In the genomic region with DNA sequence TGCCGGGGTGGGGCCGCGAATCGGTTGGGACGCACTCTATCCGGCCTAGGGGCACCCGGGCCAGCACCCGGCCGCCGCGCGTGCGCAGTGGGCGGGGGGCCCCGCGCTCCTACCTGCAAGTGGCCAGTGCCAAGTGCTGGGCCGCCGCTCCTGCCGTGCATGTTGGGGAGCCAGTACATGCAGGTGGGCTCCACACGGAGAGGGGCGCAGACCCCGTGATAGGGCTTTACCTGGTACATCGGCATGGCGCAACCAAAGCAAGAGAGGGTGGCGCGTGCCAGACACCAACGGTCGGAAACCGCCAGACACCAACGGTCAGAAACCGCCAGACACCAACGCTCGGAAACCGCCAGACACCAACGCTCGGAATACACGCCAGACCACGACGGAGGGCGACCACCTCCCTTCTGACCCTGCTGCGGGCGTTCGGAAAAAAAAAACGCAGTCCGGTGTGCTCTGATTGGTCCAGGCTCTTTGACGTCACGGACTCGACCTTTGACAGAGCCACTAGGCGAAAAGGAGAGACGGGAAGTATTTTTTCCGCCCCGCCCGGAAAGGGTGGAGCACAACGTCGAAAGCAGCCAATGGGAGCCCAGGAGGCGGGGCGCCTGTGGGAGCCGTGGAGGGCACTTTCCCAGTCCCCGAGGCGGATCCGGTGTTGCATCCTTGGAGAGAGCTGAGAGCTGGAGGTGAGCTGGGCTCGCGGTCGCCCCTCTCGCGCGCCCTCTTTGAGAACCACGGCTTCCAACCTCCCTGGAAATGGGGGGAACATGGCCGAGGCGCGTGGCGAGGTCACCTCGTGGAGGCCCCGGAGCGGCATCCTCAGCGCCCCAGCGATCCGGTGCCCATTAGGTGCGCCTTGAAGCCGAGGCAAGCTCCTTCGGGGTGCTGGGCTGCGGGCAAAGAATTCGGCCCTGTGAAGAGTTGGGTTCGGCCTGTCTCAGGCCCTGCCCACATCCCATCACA, we compare ENCODE assay signal across 1 cellular context.
TF ChIP-seq lines count a peak whose summit lies in the region.

No MANE protein-coding gene starts in this region.

TF ChIP-seq in HEK293, 187 proteins besides CTCF, POLR2A, EP300 and RAD21 (continued from another document):
- TF ChIP-seq, protein P1, sequence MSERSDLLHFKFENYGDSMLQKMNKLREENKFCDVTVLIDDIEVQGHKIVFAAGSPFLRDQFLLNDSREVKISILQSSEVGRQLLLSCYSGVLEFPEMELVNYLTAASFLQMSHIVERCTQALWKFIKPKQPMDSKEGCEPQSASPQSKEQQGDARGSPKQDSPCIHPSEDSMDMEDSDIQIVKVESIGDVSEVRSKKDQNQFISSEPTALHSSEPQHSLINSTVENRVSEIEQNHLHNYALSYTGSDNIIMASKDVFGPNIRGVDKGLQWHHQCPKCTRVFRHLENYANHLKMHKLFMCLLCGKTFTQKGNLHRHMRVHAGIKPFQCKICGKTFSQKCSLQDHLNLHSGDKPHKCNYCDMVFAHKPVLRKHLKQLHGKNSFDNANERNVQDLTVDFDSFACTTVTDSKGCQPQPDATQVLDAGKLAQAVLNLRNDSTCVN (tag by site-specific recombination; optimal IDR thresholded peaks at IDR 0.05): peak; percentile 51
- 0 out of 2 replicates have a peak, but pooled peaks have one; percentile 34 for TF ChIP-seq ZBTB17 (tag by site-specific recombination; IDR thresholded peaks at IDR 0.05)
- peak; percentile 59; the same call in 1 of the 2 replicates for TF ChIP-seq ZNF335 (tag by site-specific recombination; conservative IDR thresholded peaks at IDR 0.05)
- 0 out of 2 replicates have a peak, but pooled peaks have one; percentile 22 for TF ChIP-seq SCRT2 (tag by site-specific recombination; IDR thresholded peaks at IDR 0.05)
- peak; percentile 37; the same call in 1 of the 2 replicates for TF ChIP-seq ZNF629 (tag by site-specific recombination; IDR thresholded peaks at IDR 0.05)
- peak; percentile 71 for TF ChIP-seq ZNF501 (tag by site-specific recombination; IDR thresholded peaks at IDR 0.05)
- peak; percentile 19; the same call in 1 of the 2 replicates for TF ChIP-seq YY1 (tag by site-specific recombination; IDR thresholded peaks at IDR 0.05)
- TF ChIP-seq SP2 (tag by site-specific recombination; IDR thresholded peaks at IDR 0.05): peak; percentile 37; the same call in 1 of the 2 replicates
- TF ChIP-seq IKZF3 (tag by site-specific recombination; IDR thresholded peaks at IDR 0.05): peak; percentile 75
- TF ChIP-seq SP3 (tag by site-specific recombination; IDR thresholded peaks at IDR 0.05): peak; percentile 36
- TF ChIP-seq ZNF561 (tag by site-specific recombination; IDR thresholded peaks at IDR 0.05; ENCODE audit: borderline replicate concordance): peak; percentile 85
- TF ChIP-seq, protein P2, sequence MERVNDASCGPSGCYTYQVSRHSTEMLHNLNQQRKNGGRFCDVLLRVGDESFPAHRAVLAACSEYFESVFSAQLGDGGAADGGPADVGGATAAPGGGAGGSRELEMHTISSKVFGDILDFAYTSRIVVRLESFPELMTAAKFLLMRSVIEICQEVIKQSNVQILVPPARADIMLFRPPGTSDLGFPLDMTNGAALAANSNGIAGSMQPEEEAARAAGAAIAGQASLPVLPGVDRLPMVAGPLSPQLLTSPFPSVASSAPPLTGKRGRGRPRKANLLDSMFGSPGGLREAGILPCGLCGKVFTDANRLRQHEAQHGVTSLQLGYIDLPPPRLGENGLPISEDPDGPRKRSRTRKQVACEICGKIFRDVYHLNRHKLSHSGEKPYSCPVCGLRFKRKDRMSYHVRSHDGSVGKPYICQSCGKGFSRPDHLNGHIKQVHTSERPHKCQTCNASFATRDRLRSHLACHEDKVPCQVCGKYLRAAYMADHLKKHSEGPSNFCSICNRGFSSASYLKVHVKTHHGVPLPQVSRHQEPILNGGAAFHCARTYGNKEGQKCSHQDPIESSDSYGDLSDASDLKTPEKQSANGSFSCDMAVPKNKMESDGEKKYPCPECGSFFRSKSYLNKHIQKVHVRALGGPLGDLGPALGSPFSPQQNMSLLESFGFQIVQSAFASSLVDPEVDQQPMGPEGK (tag by site-specific recombination; IDR thresholded peaks at IDR 0.05): 0 out of 2 replicates have a peak, but pooled peaks have one; percentile 11
TF ChIP-seq in HEK293: peak in this region for 19; not testable (repeated sequence) for 168.
